Comparison of ENCODE assay signal across 8 cellular contexts in genomic region chr13:111177803-111178389, GRCh38.
DNase-seq lines count a peak whose midpoint lies in the region; ATAC-seq and TF ChIP-seq lines count a peak whose summit lies in the region.

No MANE protein-coding gene starts in this region.

- peaks cover 21% of the 10 kb centered on the region; the same call in 1 of the 2 replicates for H3K36me3 ChIP-seq in KOPT-K1 (ENCODE audit: insufficient read depth, low read length)

- no peaks in the 10 kb centered on the region for H3K27me3 ChIP-seq in layer of hippocampus (ENCODE audit: control insufficient read depth, insufficient read depth, low read length)

- no peak for ATAC-seq in stimulated activated naive B cell treated with anti-CD40 and anti-IgM and Interleukin-4, amounts not matched to agents 10 μg/mL and 1 μg/mL and 100 μg/mL, for 72 hours (replicated peaks)

- no peaks in the 10 kb centered on the region for H3K9me3 ChIP-seq in KOPT-K1 (ENCODE audit: insufficient read depth, low read length, poor library complexity, severe bottlenecking)

- peaks cover 30% of the 10 kb centered on the region for H3K36me3 Mint-ChIP-seq in brain
- H3K36me3 Mint-ChIP-seq in stimulated activated naive B cell treated with anti-CD40 and anti-IgM and Interleukin-4, amounts not matched to agents 10 μg/mL and 1 μg/mL and 100 μg/mL, for 72 hours: peaks cover 57 to 81% of the 10 kb centered on the region in 2 donors

- no peaks in the 10 kb centered on the region for H3K9me3 Mint-ChIP-seq in brain
- peaks cover 17 to 20% of the 10 kb centered on the region in 2 donors for H3K9me3 Mint-ChIP-seq in stimulated activated naive B cell treated with anti-CD40 and anti-IgM and Interleukin-4, amounts not matched to agents 10 μg/mL and 1 μg/mL and 100 μg/mL, for 72 hours

- TF ChIP-seq CTCF in brain (conservative IDR thresholded peaks at IDR 0.05): no peak

- H3K4me3 Mint-ChIP-seq in brain: peak overlapping the region in 2 of 5 experiments; percentile 17
- H3K4me3 Mint-ChIP-seq in stimulated activated naive B cell treated with anti-CD40 and anti-IgM and Interleukin-4, amounts not matched to agents 10 μg/mL and 1 μg/mL and 100 μg/mL, for 72 hours: peak overlapping the region; percentile 8 to 52

- in situ Hi-C loops in KBM-7 (cut with MboI; ENCODE audit: low pct_unique_long_range_greater_than_20kb, low sequenced_read_pairs): no loop called here

- DNase-seq in stimulated activated naive B cell treated with anti-CD40 and anti-IgM and Interleukin-4, amounts not matched to agents 10 μg/mL and 1 μg/mL and 100 μg/mL, for 72 hours: no peak
- DNase-seq in foreskin melanocyte (no peak), NCI-H1436 treated with DMSO at 0.1 percent for 48 hours (lab: John Stamatoyannopoulos, UW) (no peak), NCI-H1048 (lab: John Stamatoyannopoulos, UW) (no peak), KBM-7 (no peak)

- peak overlapping the region; percentile 76 for H3K27ac ChIP-seq in KOPT-K1 (ENCODE audit: low read depth, low read length, poor library complexity, severe bottlenecking)
- peak overlapping the region; percentile 92 for H3K27ac ChIP-seq in layer of hippocampus (ENCODE audit: low read depth, low read length)

- peaks cover 85% of the 10 kb centered on the region for H3K4me1 Mint-ChIP-seq in brain
- H3K4me1 Mint-ChIP-seq in stimulated activated naive B cell treated with anti-CD40 and anti-IgM and Interleukin-4, amounts not matched to agents 10 μg/mL and 1 μg/mL and 100 μg/mL, for 72 hours: peaks cover 65 to 87% of the 10 kb centered on the region in 2 donors

- no peaks in the 10 kb centered on the region for H3K27me3 Mint-ChIP-seq in brain
- no peaks in the 10 kb centered on the region for H3K27me3 Mint-ChIP-seq in stimulated activated naive B cell treated with anti-CD40 and anti-IgM and Interleukin-4, amounts not matched to agents 10 μg/mL and 1 μg/mL and 100 μg/mL, for 72 hours

- H3K27ac Mint-ChIP-seq in brain: peak overlapping the region; percentile 63 to 94 (median 85)
- peak overlapping the region; percentile 92 for H3K27ac Mint-ChIP-seq in stimulated activated naive B cell treated with anti-CD40 and anti-IgM and Interleukin-4, amounts not matched to agents 10 μg/mL and 1 μg/mL and 100 μg/mL, for 72 hours
